In genomic region chr19:16185123-16185924, GRCh38 we compare ENCODE assay signal across 8 cellular contexts. TPM values are rescaled to one million over a fixed set of nuclear protein-coding genes. Genes with fewer than 3 reads are reported as not detected.
A peak's percentile ranks its signal among the peaks of the same experiment; 100 is the strongest.
DNase-seq lines count a peak whose midpoint lies in the region; TF ChIP-seq lines count a peak whose summit lies in the region.

TSS of gene FAM32A (plus strand) at chr19:16185410. CDS start at chr19:16185443, 33 bp downstream.

- no peak within 1 kb of the TSS for H2BK15ac ChIP-seq in H9 (ENCODE audit: low read depth, low read length)

- H3K27me3 ChIP-seq in H9 (ENCODE audit: insufficient read depth, low read length) (no peaks in the 10 kb centered on the region), MG63 (no peaks in the 10 kb centered on the region)

- peak within 1 kb of the TSS; percentile 48 for H3K4me2 ChIP-seq in H9 (ENCODE audit: insufficient read depth, insufficient read length, low read length)

- H3K4me3 Mint-ChIP-seq in H9 = peak within 1 kb of the TSS; percentile 91 to 98
- peak within 1 kb of the TSS; percentile 97 to 100 (median 98) for H3K4me3 Mint-ChIP-seq in nephron
- H3K4me3 Mint-ChIP-seq in stimulated activated naive CD8-positive, alpha-beta T cell treated with anti-CD3 and anti-CD28 coated beads, Interleukin-15, Interleukin-2, amounts not matched to agents 100 ng/mL and 50 ng/mL, for 24 hours = peak within 1 kb of the TSS; percentile 98

- H2BK120ac ChIP-seq in H9 (ENCODE audit: low read depth, low read length, poor library complexity, severe bottlenecking) = no peak within 1 kb of the TSS

- H3K18ac ChIP-seq in H9 (ENCODE audit: insufficient read length, low read depth, low read length) = peak within 1 kb of the TSS; percentile 68

- peak within 1 kb of the TSS; percentile 94 for H3K4me3 ChIP-seq in MG63
- H3K4me3 ChIP-seq in fibroblast of the aortic adventitia (ENCODE audit: low read depth, low read length) = peak within 1 kb of the TSS; percentile 95

- H2AFZ ChIP-seq in H9 (ENCODE audit: low read length) = no peak within 1 kb of the TSS

- H3K27ac Mint-ChIP-seq in H9 (peak within 1 kb of the TSS; percentile 88 to 98 (median 97)), nephron (peak within 1 kb of the TSS; percentile 96 to 99 (median 97))
- H3K27ac Mint-ChIP-seq in stimulated activated naive CD8-positive, alpha-beta T cell treated with anti-CD3 and anti-CD28 coated beads, Interleukin-15, Interleukin-2, amounts not matched to agents 100 ng/mL and 50 ng/mL, for 24 hours = peak within 1 kb of the TSS; percentile 98

- H3K9me3 Mint-ChIP-seq in H9 (no peaks in the 10 kb centered on the region; a peak in 1 of 5 replicates), nephron (no peaks in the 10 kb centered on the region)
- H3K9me3 Mint-ChIP-seq in stimulated activated naive CD8-positive, alpha-beta T cell treated with anti-CD3 and anti-CD28 coated beads, Interleukin-15, Interleukin-2, amounts not matched to agents 100 ng/mL and 50 ng/mL, for 24 hours = no peaks in the 10 kb centered on the region

- H3K36me3 Mint-ChIP-seq in H9 (ENCODE audit: insufficient read depth in 1 of 3, low read depth in 3 of 3) = peaks cover 21 to 35% (median 34%) of the 10 kb centered on the region in 3 experiments
- H3K36me3 Mint-ChIP-seq in nephron (ENCODE audit: low read depth) = peaks cover 37% of the 10 kb centered on the region
- H3K36me3 Mint-ChIP-seq in stimulated activated naive CD8-positive, alpha-beta T cell treated with anti-CD3 and anti-CD28 coated beads, Interleukin-15, Interleukin-2, amounts not matched to agents 100 ng/mL and 50 ng/mL, for 24 hours (ENCODE audit: low read depth) = peaks cover 24% of the 10 kb centered on the region

- no peak within 1 kb of the TSS for H2BK5ac ChIP-seq in H9 (ENCODE audit: insufficient read length, low read length)

- no peaks in the 10 kb centered on the region for H3K9me3 ChIP-seq in ES-I3 (ENCODE audit: control insufficient read depth, insufficient read depth, low read length)
- H3K9me3 ChIP-seq in H9 (ENCODE audit: control insufficient read depth, low read depth, low read length) = no peaks in the 10 kb centered on the region
- no peaks in the 10 kb centered on the region for H3K9me3 ChIP-seq in MG63

- H3K79me2 ChIP-seq in H9 (ENCODE audit: insufficient read depth, low read length) = peaks cover 4% of the 10 kb centered on the region; the same call in 1 of the 2 replicates

- no peaks in the 10 kb centered on the region for H3K79me1 ChIP-seq in H9 (ENCODE audit: insufficient read depth, low read depth, low read length, poor library complexity, severe bottlenecking)

- H4K20me1 ChIP-seq in H9 (ENCODE audit: control insufficient read depth, insufficient read depth, insufficient read length) = no peaks in the 10 kb centered on the region

- H3K4me1 Mint-ChIP-seq in H9 (peaks cover 4 to 6% of the 10 kb centered on the region in 2 experiments; a peak in 3 of 4 replicates), nephron (peaks cover 21% of the 10 kb centered on the region)
- peaks cover 37% of the 10 kb centered on the region for H3K4me1 Mint-ChIP-seq in stimulated activated naive CD8-positive, alpha-beta T cell treated with anti-CD3 and anti-CD28 coated beads, Interleukin-15, Interleukin-2, amounts not matched to agents 100 ng/mL and 50 ng/mL, for 24 hours (ENCODE audit: low read depth)

- H3K14ac ChIP-seq in H9 (ENCODE audit: insufficient read depth, low read length) = peak within 1 kb of the TSS; percentile 92

- H2BK12ac ChIP-seq in H9 (ENCODE audit: insufficient read length, low read depth, low read length) = no peak within 1 kb of the TSS

- H3K27me3 Mint-ChIP-seq in H9 (ENCODE audit: low read depth) (peaks cover 8% of the 10 kb centered on the region), nephron (ENCODE audit: low read depth) (peaks cover 12% of the 10 kb centered on the region)
- H3K27me3 Mint-ChIP-seq in stimulated activated naive CD8-positive, alpha-beta T cell treated with anti-CD3 and anti-CD28 coated beads, Interleukin-15, Interleukin-2, amounts not matched to agents 100 ng/mL and 50 ng/mL, for 24 hours = no peaks in the 10 kb centered on the region

- H3K36me3 ChIP-seq in ES-I3 (ENCODE audit: insufficient read depth, low read length) (peaks cover 11% of the 10 kb centered on the region), MG63 (peaks cover 32% of the 10 kb centered on the region)

- H4K5ac ChIP-seq in H9 (ENCODE audit: insufficient read length, low read depth, low read length) = no peak within 1 kb of the TSS

- no peak within 1 kb of the TSS for H2AK5ac ChIP-seq in H9 (ENCODE audit: insufficient read length, low read length)

- no peak within 1 kb of the TSS for H3K56ac ChIP-seq in H9 (ENCODE audit: insufficient read length, low read depth, low read length)

- H3K4me1 ChIP-seq in ES-I3 (ENCODE audit: insufficient read depth, low read length) (peaks cover 3% of the 10 kb centered on the region; the same call in 1 of the 2 replicates), H9 (ENCODE audit: insufficient read depth, low read length) (no peaks in the 10 kb centered on the region)

- no peak within 1 kb of the TSS for H2BK20ac ChIP-seq in H9 (ENCODE audit: low read depth, low read length, poor library complexity, severe bottlenecking)

- H3K23me2 ChIP-seq in H9 (ENCODE audit: insufficient read length, low read depth, low read length, poor library complexity, severe bottlenecking) = no peaks in the 10 kb centered on the region

- WGBS in H9 (ENCODE audit: extremely low coverage, insufficient read length, low lambda C conversion rate) = no CpG with 5 or more reads among the region's 51 CpGs

- no peak within 1 kb of the TSS for H4K91ac ChIP-seq in H9 (ENCODE audit: insufficient read length, low read depth, low read length)

- no peak within 1 kb of the TSS for H3K23ac ChIP-seq in H9 (ENCODE audit: insufficient read length, low read depth, low read length)

- no peak within 1 kb of the TSS for H3K27ac ChIP-seq in H9 (ENCODE audit: insufficient read length, low read depth, low read length)

- no peak within 1 kb of the TSS for H3T11ph ChIP-seq in H9 (ENCODE audit: low read length)

- H3K4ac ChIP-seq in H9 (ENCODE audit: low read depth, low read length) = no peak within 1 kb of the TSS

- peak; percentile 99 for DNase-seq in H9
- DNase-seq in MG63 = peak; percentile 100
- DNase-seq in SHP77 treated with DMSO at 0.1 percent for 48 hours (lab: John Stamatoyannopoulos, UW) = peak; percentile 100
- peak; percentile 100 for DNase-seq in activated effector memory CD4-positive, alpha-beta T cell treated with anti-CD3 and anti-CD28 coated beads, Interleukin-2, amount 50 U/mL, for 16 hours
- DNase-seq in fibroblast of the aortic adventitia (ENCODE audit: low read depth) = peak; percentile 99

- TF ChIP-seq CTCF in H9 (conservative IDR thresholded peaks at IDR 0.05) (peak; percentile 15; the same call in 1 of the 3 replicates), fibroblast of the aortic adventitia (IDR thresholded peaks at IDR 0.05; ENCODE audit: insufficient read depth, low read length) (no peak), nephron (IDR thresholded peaks at IDR 0.05; ENCODE audit: unreplicated experiment in 3 of 3) (peak; percentile 36 to 46 (median 44))

- H4K8ac ChIP-seq in H9 (replicated peaks; ENCODE audit: insufficient read length, low read depth, low read length) = peak within 1 kb of the TSS; percentile 35

- peak within 1 kb of the TSS; percentile 79 for H3K9ac ChIP-seq in ES-I3 (ENCODE audit: low read depth, low read length)
- H3K9ac ChIP-seq in H9 (ENCODE audit: extremely low read depth, insufficient read length, low read length) = peak within 1 kb of the TSS; percentile 82

RNA-seq across cellular contexts. Expression of gene FAM32A, which starts in this region (rescaled TPM):
- total RNA-seq in H9 (2021) (90.4 and 91.9 TPM in 2 replicates), fibroblast of the aortic adventitia (ENCODE audit: low replicate concordance) (70.6 and 89.1 TPM in 2 replicates)
- total RNA-seq in MG63 (2014; rRNA removed; shearing (Covaris generic); ENCODE audit: low replicate concordance) = 128 and 150 TPM in 2 replicates
